ENCODE assay signal across 8 cellular contexts in the genomic region with DNA sequence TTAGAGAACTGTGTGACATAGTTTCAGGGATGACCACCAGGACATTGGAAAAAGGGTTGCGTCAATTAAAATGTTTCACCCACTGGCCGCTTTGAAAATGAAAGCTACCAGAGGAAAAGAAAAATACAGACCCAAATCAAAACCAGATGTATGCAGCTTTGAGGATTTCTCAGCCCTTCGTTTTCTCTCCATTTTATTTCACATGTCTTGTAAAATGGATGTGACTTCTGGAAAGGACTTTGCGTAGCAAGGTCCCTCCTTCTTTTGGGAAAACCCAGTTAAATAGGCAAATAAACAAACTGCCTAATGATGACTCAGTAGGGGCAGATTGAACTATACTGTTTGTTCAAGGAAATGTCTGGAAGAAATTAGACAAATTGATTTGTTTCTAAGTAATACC.
DNase-seq lines count a peak whose midpoint lies in the region; FAIRE-seq and TF ChIP-seq lines count a peak whose summit lies in the region.
"Not testable (repeated sequence)": the region's sequence is repeated elsewhere in the genome, so short reads cannot be mapped to it uniquely, and the experiment has no call there.

No MANE protein-coding gene starts in this region.

- DNase-seq in AG04449 (ENCODE audit: low read depth, low spot score) = peak; percentile 62
- peak; percentile 7 for DNase-seq in Caki2 (ENCODE audit: low read depth)
- peak; percentile 66 for DNase-seq in GM23248
- peak; percentile 49 for DNase-seq in LNCaP clone FGC (ENCODE audit: low read depth)
- DNase-seq in brain pericyte (ENCODE audit: low read depth, low spot score) = peak; percentile 39
- peak; percentile 48 for DNase-seq in endothelial cell of umbilical vein (ENCODE audit: low read depth, low spot score)
- peak; percentile 50 for DNase-seq in fibroblast of villous mesenchyme (ENCODE audit: low read depth)
- DNase-seq in skeletal muscle cell (ENCODE audit: low read depth) = peak; percentile 28

- peak; percentile 26 for FAIRE-seq in endothelial cell of umbilical vein (lab: Jason Lieb, UNC)

- not testable (repeated sequence) for TF ChIP-seq CTCF in AG04449 (IDR thresholded peaks at IDR 0.05; ENCODE audit: insufficient read depth, low read length, missing control alignments); LNCaP clone FGC (IDR thresholded peaks at IDR 0.05; ENCODE audit: control insufficient read depth, extremely low read depth, insufficient read depth); endothelial cell of umbilical vein (IDR thresholded peaks at IDR 0.05; ENCODE audit: extremely low read depth in 1 of 2, insufficient read depth in 1 of 2, low read depth in 1 of 2, low read length in 2 of 2); fibroblast of villous mesenchyme (IDR thresholded peaks at IDR 0.05; ENCODE audit: insufficient read depth, low read depth, low read length)

- not testable (repeated sequence) for H3K4me3 ChIP-seq in AG04449 (ENCODE audit: low read depth, low read length); LNCaP clone FGC (ENCODE audit: low read depth, low read length); endothelial cell of umbilical vein (replicated peaks in 1 of 3; ENCODE audit: insufficient read depth in 1 of 3, low read depth in 1 of 3, low read length in 3 of 3); fibroblast of villous mesenchyme (ENCODE audit: low read depth, low read length); skeletal muscle cell (ENCODE audit: low read depth, low read length)
- H3K4me3 ChIP-seq in GM23248 = peak overlapping the region; percentile 55

- not testable (repeated sequence) for H3K9me2 ChIP-seq in GM23248 (ENCODE audit: insufficient read depth)

- H3K9ac ChIP-seq in GM23248 = peak overlapping the region; percentile 65
- H3K9ac ChIP-seq in endothelial cell of umbilical vein (replicated peaks; ENCODE audit: extremely low read depth, insufficient read depth, low read length) = not testable (repeated sequence)

- in situ Hi-C loops in Caki2 (cut with HindIII; ENCODE audit: low pct_unique_long_range_greater_than_20kb, low sequenced_read_pairs); GM23248 (cut with MboI): not testable (repeated sequence)

- dilution Hi-C loops in endothelial cell of umbilical vein (cut with MboI; ENCODE audit: extremely low pct_ligation_motif_present, low sequenced_read_pairs) = not testable (repeated sequence)

- H3K79me2 ChIP-seq in GM23248 (ENCODE audit: insufficient read depth); endothelial cell of umbilical vein (ENCODE audit: control insufficient read depth, insufficient read depth, low read length): not testable (repeated sequence)

- peak overlapping the region; percentile 80 for H2AFZ ChIP-seq in GM23248
- not testable (repeated sequence) for H2AFZ ChIP-seq in endothelial cell of umbilical vein (ENCODE audit: low read depth, low read length)

- H3K4me2 ChIP-seq in GM23248 (ENCODE audit: unreplicated experiment) = peak overlapping the region; percentile 62
- not testable (repeated sequence) for H3K4me2 ChIP-seq in endothelial cell of umbilical vein (ENCODE audit: insufficient read depth, low read length)

- peaks cover 20% of the 10 kb centered on the region for H3F3A ChIP-seq in GM23248 (ENCODE audit: insufficient read depth)

- intact Hi-C loops in endothelial cell of umbilical vein (cut with micrococcal nuclease) = loop anchor here (5.0 kb wide), 1 partner anchor 70 kb away; no protein-coding TSS in a partner anchor

- TF ChIP-seq POLR2A in endothelial cell of umbilical vein (IDR thresholded peaks at IDR 0.05; ENCODE audit: low read depth, low read length) = not testable (repeated sequence)

- H3K9me1 ChIP-seq in endothelial cell of umbilical vein (replicated peaks; ENCODE audit: control insufficient read depth, extremely low read depth, insufficient read depth, low read length) = not testable (repeated sequence)

- H3K4me1 ChIP-seq in GM23248 (ENCODE audit: insufficient read depth) = peaks cover 19% of the 10 kb centered on the region
- H3K4me1 ChIP-seq in endothelial cell of umbilical vein (ENCODE audit: control insufficient read depth, extremely low read depth, insufficient read depth, low read length) = not testable (repeated sequence)

- POLR2A ChIA-PET in AG04449 (lab: Yijun Ruan, JAX); endothelial cell of umbilical vein (lab: Charles Lee): not testable (repeated sequence)

- 0 to 4% methylated on average over 4 of the region's 4 CpGs for WGBS in GM23248 (ENCODE audit: low coverage in 1 of 2, low lambda C conversion rate in 2 of 2, missing lambda C conversion rate in 2 of 2), 2 experiments

- H4K20me1 ChIP-seq in GM23248 (ENCODE audit: insufficient read depth); endothelial cell of umbilical vein (replicated peaks; ENCODE audit: control insufficient read depth, extremely low read depth, insufficient read depth, low read length): not testable (repeated sequence)

- CTCF ChIA-PET in AG04449 (lab: Yijun Ruan, JAX); endothelial cell of umbilical vein (lab: Charles Lee): not testable (repeated sequence)

- BruUV-seq in endothelial cell of umbilical vein (replicated peaks; lab: Mats Ljungman, UMichigan) = not testable (repeated sequence)

- H3K36me3 ChIP-seq in GM23248 (ENCODE audit: low read depth); endothelial cell of umbilical vein (ENCODE audit: control insufficient read depth in 2 of 2, extremely low read depth in 1 of 2, insufficient read depth in 2 of 2, low read length in 2 of 2): not testable (repeated sequence)

- H3K27ac ChIP-seq in GM23248 = peak overlapping the region; percentile 72
- not testable (repeated sequence) for H3K27ac ChIP-seq in endothelial cell of umbilical vein (ENCODE audit: insufficient read depth, low read depth, low read length)

- not testable (repeated sequence) for H3K9me3 ChIP-seq in GM23248 (ENCODE audit: low read depth); endothelial cell of umbilical vein (replicated peaks; ENCODE audit: control insufficient read depth, insufficient read depth, low read length)

- not testable (repeated sequence) for H3K27me3 ChIP-seq in GM23248 (replicated peaks; ENCODE audit: insufficient read depth); endothelial cell of umbilical vein (ENCODE audit: control insufficient read depth in 2 of 2, insufficient read depth in 2 of 2, low read length in 2 of 2)

Comparison
In these comparisons a context has a peak if more than half of its experiments do, and no peak if none do; other contexts are left out.
1. DNase-seq: peak in every context shown above with its lines; median percentile 66 in GM23248; 62 in AG04449; 50 in fibroblast of villous mesenchyme; 49 in LNCaP clone FGC; 48 in endothelial cell of umbilical vein; 39 in brain pericyte; 28 in skeletal muscle cell; 7 in Caki2.